ENCODE assay signal across 8 cellular contexts in genomic region chr9:133738039-133738805, GRCh38. TPM values are rescaled to one million over a fixed set of nuclear protein-coding genes. Genes with fewer than 3 reads are reported as not detected.
DNase-seq lines count a peak whose midpoint lies in the region; ATAC-seq and TF ChIP-seq lines count a peak whose summit lies in the region.

A gene with protein sequence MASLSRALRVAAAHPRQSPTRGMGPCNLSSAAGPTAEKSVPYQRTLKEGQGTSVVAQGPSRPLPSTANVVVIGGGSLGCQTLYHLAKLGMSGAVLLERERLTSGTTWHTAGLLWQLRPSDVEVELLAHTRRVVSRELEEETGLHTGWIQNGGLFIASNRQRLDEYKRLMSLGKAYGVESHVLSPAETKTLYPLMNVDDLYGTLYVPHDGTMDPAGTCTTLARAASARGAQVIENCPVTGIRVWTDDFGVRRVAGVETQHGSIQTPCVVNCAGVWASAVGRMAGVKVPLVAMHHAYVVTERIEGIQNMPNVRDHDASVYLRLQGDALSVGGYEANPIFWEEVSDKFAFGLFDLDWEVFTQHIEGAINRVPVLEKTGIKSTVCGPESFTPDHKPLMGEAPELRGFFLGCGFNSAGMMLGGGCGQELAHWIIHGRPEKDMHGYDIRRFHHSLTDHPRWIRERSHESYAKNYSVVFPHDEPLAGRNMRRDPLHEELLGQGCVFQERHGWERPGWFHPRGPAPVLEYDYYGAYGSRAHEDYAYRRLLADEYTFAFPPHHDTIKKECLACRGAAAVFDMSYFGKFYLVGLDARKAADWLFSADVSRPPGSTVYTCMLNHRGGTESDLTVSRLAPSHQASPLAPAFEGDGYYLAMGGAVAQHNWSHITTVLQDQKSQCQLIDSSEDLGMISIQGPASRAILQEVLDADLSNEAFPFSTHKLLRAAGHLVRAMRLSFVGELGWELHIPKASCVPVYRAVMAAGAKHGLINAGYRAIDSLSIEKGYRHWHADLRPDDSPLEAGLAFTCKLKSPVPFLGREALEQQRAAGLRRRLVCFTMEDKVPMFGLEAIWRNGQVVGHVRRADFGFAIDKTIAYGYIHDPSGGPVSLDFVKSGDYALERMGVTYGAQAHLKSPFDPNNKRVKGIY (minus strand): TSS chr9:133738352. CDS start chr9:133734173, 4,179 bp downstream.

- no peak within 1 kb of the TSS for H3K4me3 Mint-ChIP-seq in activated CD4-positive, alpha-beta T cell treated with anti-CD3 and anti-CD28 coated beads, Interleukin-2, amount 10 ng/mL, durations not matched to agents 24 days and 14 days
- peak within 1 kb of the TSS; percentile 57 to 74 for H3K4me3 Mint-ChIP-seq in stimulated activated naive CD8-positive, alpha-beta T cell treated with anti-CD3 and anti-CD28 coated beads, Interleukin-15, amount 100 ng/mL, for 72 hours

- H3K4me3 ChIP-seq in MG63, result no peak within 1 kb of the TSS
- peak within 1 kb of the TSS; percentile 50 for H3K4me3 ChIP-seq in epithelial cell of proximal tubule (ENCODE audit: low read depth, low read length)

- H3K36me3 ChIP-seq in MG63, result no peaks in the 10 kb centered on the region

- no peak for TF ChIP-seq CTCF in epithelial cell of proximal tubule (conservative IDR thresholded peaks at IDR 0.05; ENCODE audit: low read depth, low read length)

- intact Hi-C loops in activated CD4-positive, alpha-beta T cell treated with anti-CD3 and anti-CD28 coated beads, Interleukin-2, amount 10 ng/mL, durations not matched to agents 24 days and 14 days (cut with micrococcal nuclease), result loop anchor here (10.0 kb wide), 1 partner anchor 553 kb away; no protein-coding TSS in a partner anchor

- peak; percentile 86 for ATAC-seq in stimulated activated naive CD8-positive, alpha-beta T cell treated with anti-CD3 and anti-CD28 coated beads, Interleukin-15, amount 100 ng/mL, for 72 hours
- ATAC-seq in GM21526 (IDR thresholded peaks at IDR 0.05; ENCODE audit: low FRiP score, unreplicated experiment), result no peak

- H3K9me3 Mint-ChIP-seq in activated CD4-positive, alpha-beta T cell treated with anti-CD3 and anti-CD28 coated beads, Interleukin-2, amount 10 ng/mL, durations not matched to agents 24 days and 14 days, result no peaks in the 10 kb centered on the region
- H3K9me3 Mint-ChIP-seq in stimulated activated naive CD8-positive, alpha-beta T cell treated with anti-CD3 and anti-CD28 coated beads, Interleukin-15, amount 100 ng/mL, for 72 hours, result no peaks in the 10 kb centered on the region

- H3K4me1 Mint-ChIP-seq in activated CD4-positive, alpha-beta T cell treated with anti-CD3 and anti-CD28 coated beads, Interleukin-2, amount 10 ng/mL, durations not matched to agents 24 days and 14 days, result no peaks in the 10 kb centered on the region
- peaks cover 18% of the 10 kb centered on the region for H3K4me1 Mint-ChIP-seq in stimulated activated naive CD8-positive, alpha-beta T cell treated with anti-CD3 and anti-CD28 coated beads, Interleukin-15, amount 100 ng/mL, for 72 hours

- no peaks in the 10 kb centered on the region for H3K9me3 ChIP-seq in MG63

- no peaks in the 10 kb centered on the region for H3K27me3 ChIP-seq in MG63

- H3K27me3 Mint-ChIP-seq in activated CD4-positive, alpha-beta T cell treated with anti-CD3 and anti-CD28 coated beads, Interleukin-2, amount 10 ng/mL, durations not matched to agents 24 days and 14 days, result no peaks in the 10 kb centered on the region
- H3K27me3 Mint-ChIP-seq in stimulated activated naive CD8-positive, alpha-beta T cell treated with anti-CD3 and anti-CD28 coated beads, Interleukin-15, amount 100 ng/mL, for 72 hours, result no peaks in the 10 kb centered on the region

- peak; percentile 72 for DNase-seq in DMS79 treated with DMSO at 0.1 percent for 48 hours (lab: John Stamatoyannopoulos, UW)
- DNase-seq in MG63, result peak; percentile 32
- DNase-seq in activated CD4-positive, alpha-beta T cell treated with anti-CD3 and anti-CD28 coated beads, Interleukin-2, amount 10 ng/mL, durations not matched to agents 24 days and 14 days, result peak; percentile 77
- no peak for DNase-seq in epithelial cell of proximal tubule (ENCODE audit: low read depth)
- DNase-seq in mucosa of gallbladder (ENCODE audit: low spot score), result peak; percentile 36
- DNase-seq in stimulated activated naive CD8-positive, alpha-beta T cell treated with anti-CD3 and anti-CD28 coated beads, Interleukin-15, amount 100 ng/mL, for 72 hours, result peak; percentile 35 to 63
- DNase-seq in SKM-1 treated with dmso at 0.1 percent for 144 hours (lab: John Stamatoyannopoulos, UW; ENCODE audit: unreplicated experiment), result no peak

- no peaks in the 10 kb centered on the region for H3K36me3 Mint-ChIP-seq in activated CD4-positive, alpha-beta T cell treated with anti-CD3 and anti-CD28 coated beads, Interleukin-2, amount 10 ng/mL, durations not matched to agents 24 days and 14 days (ENCODE audit: low read depth)

- no peak within 1 kb of the TSS for H3K27ac Mint-ChIP-seq in activated CD4-positive, alpha-beta T cell treated with anti-CD3 and anti-CD28 coated beads, Interleukin-2, amount 10 ng/mL, durations not matched to agents 24 days and 14 days
- peak within 1 kb of the TSS in 1 of 2 donors; percentile 7 for H3K27ac Mint-ChIP-seq in stimulated activated naive CD8-positive, alpha-beta T cell treated with anti-CD3 and anti-CD28 coated beads, Interleukin-15, amount 100 ng/mL, for 72 hours

RNA-seq across cellular contexts. Expression of the gene that starts here (rescaled TPM):
- 0.66 TPM in 1 of 2 replicates, not detected in the other for total RNA-seq in MG63 (2014; rRNA removed; shearing (Covaris generic); ENCODE audit: low replicate concordance)
- 0.54 and 0.68 TPM in 2 replicates for total RNA-seq in activated CD4-positive, alpha-beta T cell treated with anti-CD3 and anti-CD28 coated beads, Interleukin-2, amount 10 ng/mL, durations not matched to agents 24 days and 14 days
- 0.07 and 0.92 TPM in 2 replicates for total RNA-seq in epithelial cell of proximal tubule
- total RNA-seq in mucosa of gallbladder, result 2.8 TPM

Comparison
In these comparisons a context has a peak if more than half of its experiments do, and no peak if none do; other contexts are left out.
1. Peak in DNase-seq in MG63; RNA of the gene not detected or under 1 TPM.
2. Peak in DNase-seq in activated CD4-positive, alpha-beta T cell treated with anti-CD3 and anti-CD28 coated beads, Interleukin-2, amount 10 ng/mL, durations not matched to agents 24 days and 14 days; RNA of the gene not detected or under 1 TPM.
3. DNase-seq: peak in DMS79 treated with DMSO at 0.1 percent for 48 hours (single experiment), mucosa of gallbladder (single experiment) and stimulated activated naive CD8-positive, alpha-beta T cell treated with anti-CD3 and anti-CD28 coated beads, Interleukin-15, amount 100 ng/mL, for 72 hours (2 of 2); none in epithelial cell of proximal tubule (single experiment) and SKM-1 treated with dmso at 0.1 percent for 144 hours (single experiment).